In genomic region chr4:88108747-88109122, GRCh38 we compare ENCODE assay signal across 18 cellular contexts. TPM values are rescaled to one million over a fixed set of nuclear protein-coding genes. Genes with fewer than 3 reads are reported as not detected.
DNase-seq lines count a peak whose midpoint lies in the region; ATAC-seq and TF ChIP-seq lines count a peak whose summit lies in the region.
"Had no signal": no experiment of that assay in that cellular context is flagged by ENCODE, and none has a peak within 500 bp of the region (broad histone marks: within the 10 kb centered on the region; RNA-seq: fewer than 3 reads in every experiment).

No MANE protein-coding gene starts in this region.

- peaks cover 8% of the 10 kb centered on the region for H3K9me1 ChIP-seq in IMR-90 (ENCODE audit: insufficient read depth, low read length)

- H3K9me2 ChIP-seq in hepatocyte (replicated peaks; ENCODE audit: insufficient read depth): no peaks in the 10 kb centered on the region

- no peak overlapping the region for H3K9ac ChIP-seq in IMR-90 (ENCODE audit: low read depth, low read length)

- no peaks in the 10 kb centered on the region for H3K79me1 ChIP-seq in IMR-90 (ENCODE audit: low read depth in 1 of 2, low read length in 2 of 2)

- H4K91ac ChIP-seq in IMR-90 (ENCODE audit: insufficient read depth, low read depth, low read length): no peak overlapping the region

- H3K9me3 ChIP-seq in IMR-90 (ENCODE audit: control insufficient read depth, insufficient read depth, low read length) (no peaks in the 10 kb centered on the region), hepatocyte (ENCODE audit: low read depth) (no peaks in the 10 kb centered on the region), transverse colon (no peaks in the 10 kb centered on the region), upper lobe of left lung (no peaks in the 10 kb centered on the region)
- H3K9me3 ChIP-seq: BE2C had no signal

- no peak overlapping the region for H2AK9ac ChIP-seq in IMR-90 (replicated peaks; ENCODE audit: low read depth, low read length, poor library complexity)

- TF ChIP-seq RAD21 in IMR-90 (IDR thresholded peaks at IDR 0.05; ENCODE audit: low read length): no peak

- H2BK15ac ChIP-seq in IMR-90 (ENCODE audit: low read depth, low read length): no peak overlapping the region

- in situ Hi-C loops in IMR-90 (cut with MboI; ENCODE audit: low sequenced_read_pairs) (no loop called here), transverse colon (cut with MboI; ENCODE audit: low pct_ligation_motif_present in 1 of 4, low pct_unique_long_range_greater_than_20kb in 1 of 4, low sequenced_read_pairs in 3 of 4) (no loop called here)

- POLR2A ChIA-PET in AG04449 (lab: Yijun Ruan, JAX) (no interaction called here), IMR-90 (lab: Charles Lee; ENCODE audit: unreplicated experiment) (no interaction called here)

- H3K36me3 ChIP-seq in IMR-90 (ENCODE audit: control insufficient read depth, insufficient read depth, low read length) (no peaks in the 10 kb centered on the region), hepatocyte (replicated peaks; ENCODE audit: insufficient read depth, low read depth) (no peaks in the 10 kb centered on the region), transverse colon (no peaks in the 10 kb centered on the region), upper lobe of left lung (no peaks in the 10 kb centered on the region)
- H3K36me3 ChIP-seq: BE2C had no signal

- TF ChIP-seq POLR2A in IMR-90 (IDR thresholded peaks at IDR 0.05; ENCODE audit: low read depth, low read length): no peak
- no peak for TF ChIP-seq POLR2A in transverse colon (IDR thresholded peaks at IDR 0.05)
- TF ChIP-seq POLR2A in upper lobe of left lung (IDR thresholded peaks at IDR 0.05): no peak

- no peak overlapping the region for H3K56ac ChIP-seq in IMR-90 (ENCODE audit: extremely low read depth, insufficient read depth, low read length)

- no peak overlapping the region for H4K5ac ChIP-seq in IMR-90 (ENCODE audit: low read depth, low read length)

- H3K27me3 ChIP-seq in IMR-90 (ENCODE audit: control insufficient read depth, insufficient read depth, low read length): no peaks in the 10 kb centered on the region
- H3K27me3 ChIP-seq in hepatocyte: no peaks in the 10 kb centered on the region
- H3K27me3 ChIP-seq in transverse colon: no peaks in the 10 kb centered on the region
- no peaks in the 10 kb centered on the region for H3K27me3 ChIP-seq in upper lobe of left lung

- DNase-seq in AG04449 (ENCODE audit: low read depth, low spot score): peak; percentile 17
- peak; percentile 53 for DNase-seq in IMR-90
- DNase-seq in hepatocyte (ENCODE audit: low spot score): no peak
- DNase-seq in transverse colon: no peak
- no peak for DNase-seq in upper lobe of left lung
- no peak for DNase-seq in NCI-H187 (lab: John Stamatoyannopoulos, UW)
- DNase-seq: BE2C, DMS 273 treated with DMSO at 0.1 percent for 48 hours, DMS79 treated with DMSO at 0.1 percent for 48 hours, H7, MM.1S, NCI-H1048, NCI-H1417 treated with DMSO at 0.1 percent for 48 hours, NCI-H187 treated with DMSO at 0.1 percent for 48 hours, NCI-H2107 had no signal

- intact Hi-C loops in IMR-90 (cut with micrococcal nuclease) (no loop called here), transverse colon (cut with DNase I; ENCODE audit: low total_unique reads) (no loop called here)

- H4K20me1 ChIP-seq in IMR-90 (ENCODE audit: insufficient read depth, low read length) (no peaks in the 10 kb centered on the region), hepatocyte (ENCODE audit: insufficient read depth, poor library complexity, severe bottlenecking) (no peaks in the 10 kb centered on the region)

- H2BK120ac ChIP-seq in IMR-90 (ENCODE audit: low read depth, low read length): no peak overlapping the region

- dilution Hi-C loops in IMR-90 (cut with HindIII; ENCODE audit: low sequenced_read_pairs, unreplicated experiment): no loop called here

- no peak overlapping the region for H3K4me3 ChIP-seq in AG04449 (ENCODE audit: low read depth, low read length)
- no peak overlapping the region for H3K4me3 ChIP-seq in IMR-90 (ENCODE audit: insufficient read depth, low read depth, low read length)
- no peak overlapping the region for H3K4me3 ChIP-seq in hepatocyte
- no peak overlapping the region for H3K4me3 ChIP-seq in transverse colon
- no peak overlapping the region for H3K4me3 ChIP-seq in upper lobe of left lung
- H3K4me3 ChIP-seq: K562 had no signal

- H4K8ac ChIP-seq in IMR-90 (ENCODE audit: low read depth in 2 of 2, low read length in 2 of 2): no peak overlapping the region

- H3K27ac ChIP-seq in IMR-90 (ENCODE audit: insufficient read depth, low read length) (no peak overlapping the region), hepatocyte (peak overlapping the region; percentile 22), transverse colon (peak overlapping the region; percentile 23 to 52 (median 43)), upper lobe of left lung (no peak overlapping the region)

- no peak for ATAC-seq in IMR-90 (ENCODE audit: low read depth)
- ATAC-seq in GM21515 (IDR thresholded peaks at IDR 0.05; ENCODE audit: unreplicated experiment): no peak
- ATAC-seq in upper lobe of left lung (ENCODE audit: low FRiP score in 2 of 2): no peak
- ATAC-seq: K562, SK-N-SH treated with all-trans-retinoic acid at 6 μM for 48 hours had no signal

- H3K4me1 ChIP-seq in IMR-90 (ENCODE audit: control insufficient read depth, insufficient read depth, low read length): peaks cover 11% of the 10 kb centered on the region
- H3K4me1 ChIP-seq in hepatocyte (ENCODE audit: insufficient read depth): peaks cover 22% of the 10 kb centered on the region
- H3K4me1 ChIP-seq in transverse colon: peaks cover 4 to 53% (median 24%) of the 10 kb centered on the region in 4 donors
- H3K4me1 ChIP-seq in upper lobe of left lung: peaks cover 8 to 14% (median 10%) of the 10 kb centered on the region in 4 donors

- no peak for TF ChIP-seq EP300 in transverse colon (IDR thresholded peaks at IDR 0.05; ENCODE audit: low read depth)
- TF ChIP-seq EP300 in upper lobe of left lung (IDR thresholded peaks at IDR 0.05): no peak

- H3K4me2 ChIP-seq in IMR-90 (ENCODE audit: low read depth, low read length) (peak overlapping the region; percentile 37; the same call in 1 of the 2 replicates), hepatocyte (no peak overlapping the region)

- CTCF ChIA-PET in AG04449 (lab: Yijun Ruan, JAX) (no interaction called here), IMR-90 (lab: Yijun Ruan, JAX) (interaction anchor here (0.6 kb wide), 1 partner anchor 27 kb away, joined by 4 read pairs; no protein-coding TSS in a partner anchor)

- H3K23ac ChIP-seq in IMR-90 (ENCODE audit: low read depth, low read length): no peak overlapping the region

- TF ChIP-seq CTCF in AG04449 (IDR thresholded peaks at IDR 0.05; ENCODE audit: insufficient read depth, low read length, missing control alignments): no peak
- no peak for TF ChIP-seq CTCF in IMR-90 (conservative IDR thresholded peaks at IDR 0.05; ENCODE audit: low read depth, low read length)
- TF ChIP-seq CTCF in hepatocyte (IDR thresholded peaks at IDR 0.05; ENCODE audit: poor library complexity): no peak
- no peak for TF ChIP-seq CTCF in transverse colon (IDR thresholded peaks at IDR 0.05)
- TF ChIP-seq CTCF in upper lobe of left lung (IDR thresholded peaks at IDR 0.05): no peak

- H2AK5ac ChIP-seq in IMR-90 (ENCODE audit: low read depth, low read length): no peak overlapping the region

- H2AFZ ChIP-seq in IMR-90 (replicated peaks; ENCODE audit: low read length, poor library complexity) (no peak overlapping the region), hepatocyte (no peak overlapping the region)

- H3K79me2 ChIP-seq in hepatocyte: no peaks in the 10 kb centered on the region

- no peak overlapping the region for H2BK5ac ChIP-seq in IMR-90 (ENCODE audit: low read depth, low read length, poor library complexity, severe bottlenecking)

- no peak overlapping the region for H3K4ac ChIP-seq in IMR-90 (ENCODE audit: low read depth, low read length)

- no peak overlapping the region for H3K18ac ChIP-seq in IMR-90 (ENCODE audit: low read depth, low read length)

- no peak overlapping the region for H2BK20ac ChIP-seq in IMR-90 (ENCODE audit: low read depth, low read length)

- whole genome bisulfite sequencing in IMR-90 (ENCODE audit: extremely low coverage in 2 of 2, insufficient read length in 1 of 2), 2 experiments: 100% methylated on average over 3 of the region's 5 CpGs; no CpG with 5 or more reads in 1 of the 2 experiments
- WGBS in hepatocyte (ENCODE audit: low lambda C conversion rate, missing lambda C conversion rate): 95% methylated on average over 5 of the region's 5 CpGs
- 87 to 90% methylated on average over 5 of the region's 5 CpGs for WGBS in transverse colon (ENCODE audit: low coverage in 1 of 2), 2 donors
- WGBS in upper lobe of left lung, 2 donors: 95 to 98% methylated on average over 5 of the region's 5 CpGs

- no TSS peak for BruUV-seq in IMR-90 (replicated peaks; lab: Mats Ljungman, UMichigan)

- no peak overlapping the region for H3K14ac ChIP-seq in IMR-90 (replicated peaks; ENCODE audit: low read depth, low read length)

TF ChIP-seq in IMR-90, 13 proteins besides CTCF, POLR2A, EP300 and RAD21:
- TF ChIP-seq USF2 (IDR thresholded peaks at IDR 0.05; ENCODE audit: low read depth, low read length) (no peak), RCOR1 (IDR thresholded peaks at IDR 0.05; ENCODE audit: insufficient replicate concordance, low read length) (no peak), MAZ (IDR thresholded peaks at IDR 0.05; ENCODE audit: borderline replicate concordance, low read depth, low read length) (no peak), FOS (IDR thresholded peaks at IDR 0.05; ENCODE audit: low read depth, low read length) (no peak), CHD1 (IDR thresholded peaks at IDR 0.05; ENCODE audit: low read depth, low read length) (no peak), BHLHE40 (IDR thresholded peaks at IDR 0.05; ENCODE audit: low read depth, low read length) (no peak), MXI1 (IDR thresholded peaks at IDR 0.05; ENCODE audit: borderline replicate concordance, low read depth, low read length) (no peak), MAFK (IDR thresholded peaks at IDR 0.05; ENCODE audit: low read depth, low read length) (no peak)

RNA-seq across cellular contexts. Expression of gene ABCG2, which starts 49.7 kb away (rescaled TPM):
- total RNA-seq in IMR-90 (2012; rRNA removed) (1.1 and 1.4 TPM in 2 replicates), hepatocyte (10.0 and 11.6 TPM in 2 replicates), transverse colon (10 to 100 TPM in 3 of 4 donors, 1 to 10 TPM in 1; 5.6 to 36.6 (median 21.4) TPM), upper lobe of left lung (10 to 100 TPM in 1 of 6 donors, 1 to 10 TPM in 4, not detected in 1; 3.8 to 11.7 (median 5.3) TPM)
- polyA plus RNA-seq in IMR-90 (2012; rRNA removed) (0.27 and 0.50 TPM in 2 replicates), hepatocyte (3.7 and 3.9 TPM in 2 replicates)
- 0.14 and 0.22 TPM in 2 replicates for polyA plus RNA-seq in IMR-90 (2012; cell fraction: cytosol; rRNA removed)
- 0.15 and 0.34 TPM in 2 replicates for polyA plus RNA-seq in IMR-90 (2012; cell fraction: nucleus; rRNA removed; ENCODE audit: low replicate concordance)

Comparison
In these comparisons a context has a peak if more than half of its experiments do, and no peak if none do; other contexts are left out.
1. DNase-seq: peak in AG04449 (single experiment) and IMR-90 (single experiment); none in hepatocyte (single experiment), transverse colon (single experiment), upper lobe of left lung (0 of 2) and NCI-H187 (0 of 2).
2. H3K27ac ChIP-seq: peak in hepatocyte (single experiment) and transverse colon (4 of 4); none in IMR-90 (single experiment) and upper lobe of left lung (0 of 4).